2 cellular contexts compared by ENCODE assay signal in the genomic region with DNA sequence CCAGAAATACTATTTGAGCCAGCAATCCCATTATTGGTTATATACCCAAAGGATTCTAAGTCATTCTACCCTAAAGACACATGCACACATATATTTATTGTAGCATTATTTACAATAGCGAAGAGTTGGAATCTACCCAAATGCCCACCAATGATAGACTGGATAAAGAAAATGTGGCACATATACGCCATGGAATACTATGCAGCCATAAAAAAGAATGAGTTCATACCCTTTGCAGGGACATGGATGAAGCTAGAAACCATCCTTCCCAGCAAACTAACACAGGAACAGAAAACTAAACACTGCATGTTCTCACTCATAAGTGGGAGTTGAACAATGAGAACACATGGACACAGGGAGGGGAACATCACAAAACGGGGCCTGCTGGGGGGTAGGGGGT.
DNase-seq lines count a peak whose midpoint lies in the region; ATAC-seq, FAIRE-seq and TF ChIP-seq lines count a peak whose summit lies in the region.
"Not testable (repeated sequence)": the region's sequence is repeated elsewhere in the genome, so short reads cannot be mapped to it uniquely, and the experiment has no call there.

No MANE protein-coding gene starts in this region.

- ATAC-seq in K562: not testable (repeated sequence)

- H3K9ac ChIP-seq in K562 (ENCODE audit: insufficient read depth in 1 of 2, low read depth in 2 of 2, low read length in 2 of 2): not testable (repeated sequence)

- H3K4me3 ChIP-seq in HEK293 (ENCODE audit: low read depth, low read length); K562: not testable (repeated sequence)

- TF ChIP-seq CTCF in HEK293 (tag by site-specific recombination; IDR thresholded peaks at IDR 0.05); K562 (IDR thresholded peaks at IDR 0.05 in 2 of 3, conservative IDR thresholded peaks at IDR 0.05 in 1 of 3; ENCODE audit: insufficient read depth in 2 of 3, low read depth in 1 of 3, low read length in 3 of 3): not testable (repeated sequence)

- in situ Hi-C loops in K562 (cut with MboI): not testable (repeated sequence)

- TF ChIP-seq EP300 in K562 (IDR thresholded peaks at IDR 0.05; ENCODE audit: low read length): not testable (repeated sequence)

- not testable (repeated sequence) for H4K20me1 ChIP-seq in K562 (replicated peaks; ENCODE audit: control insufficient read depth, insufficient read depth, low read length)

- intact Hi-C loops in K562 (cut with micrococcal nuclease): loop anchor here (10.0 kb wide), 1 partner anchor 50 kb away; no protein-coding TSS in a partner anchor

- FAIRE-seq in K562 (lab: Jason Lieb, UNC): not testable (repeated sequence)

- H3K4me1 ChIP-seq in HEK293 (ENCODE audit: control insufficient read depth, insufficient read depth, low read length): not testable (repeated sequence)
- peaks cover 14 to 27% of the 10 kb centered on the region in 2 experiments for H3K4me1 ChIP-seq in K562 (replicated peaks in 1 of 2; ENCODE audit: control insufficient read depth in 2 of 2, insufficient read depth in 2 of 2, low read length in 2 of 2)

- not testable (repeated sequence) for H3K27me3 ChIP-seq in K562 (ENCODE audit: control insufficient read depth in 2 of 2, insufficient read depth in 2 of 2, low read length in 2 of 2)

- CTCF ChIA-PET in HEK293 (lab: Yijun Ruan, JAX): interaction anchor here (1.3 to 15.0 kb wide), 2 partner anchors 8 to 214 kb away, joined by 3 to 138 read pairs; no protein-coding TSS in a partner anchor
- CTCF ChIA-PET in K562 (lab: Yijun Ruan, JAX; ENCODE audit: low intra/inter-chr PET ratio): not testable (repeated sequence)

- not testable (repeated sequence) for H3K9me3 ChIP-seq in HEK293 (ENCODE audit: control insufficient read depth, insufficient read depth, low read depth, low read length); K562 (replicated peaks; ENCODE audit: control insufficient read depth, insufficient read depth, low read depth, low read length)

- not testable (repeated sequence) for H3K27ac ChIP-seq in HEK293 (ENCODE audit: extremely low read depth, low read depth, low read length); K562 (ENCODE audit: extremely low read depth, low read depth, low read length)

- not testable (repeated sequence) for H3K36me3 ChIP-seq in HEK293 (ENCODE audit: control insufficient read depth in 2 of 2, insufficient read depth in 1 of 2, low read length in 2 of 2); K562 (ENCODE audit: control insufficient read depth, insufficient read depth, low read length)

- not testable (repeated sequence) for H3K4me2 ChIP-seq in K562 (ENCODE audit: insufficient read depth, low read length)

- H3K79me2 ChIP-seq in K562 (ENCODE audit: control insufficient read depth, insufficient read depth, low read length): not testable (repeated sequence)

- not testable (repeated sequence) for TF ChIP-seq RAD21 in K562 (CRISPR knock-in tag; conservative IDR thresholded peaks at IDR 0.05 in 1 of 2, IDR thresholded peaks at IDR 0.05 in 1 of 2)

- 67% methylated on average over 3 of the region's 3 CpGs for WGBS in K562 (ENCODE audit: insufficient coverage, low coverage, missing lambda C conversion rate)

- not testable (repeated sequence) for TF ChIP-seq POLR2A in K562 (conservative IDR thresholded peaks at IDR 0.05)

- not testable (repeated sequence) for H3K9me1 ChIP-seq in K562 (ENCODE audit: control insufficient read depth, insufficient read depth, low read length)

- not testable (repeated sequence) for H2AFZ ChIP-seq in K562 (ENCODE audit: low read depth, low read length)

- not testable (repeated sequence) for DNase-seq in K562 (ENCODE audit: extremely low read depth in 1 of 4, low spot score in 3 of 4)

- BruUV-seq in K562 (replicated peaks; lab: Mats Ljungman, UMichigan): not testable (repeated sequence)

- POLR2A ChIA-PET in HEK293 (lab: Yijun Ruan, JAX) (interaction anchor here (0.6 kb wide), 1 partner anchor 12 kb away, joined by 3 read pairs; no protein-coding TSS in a partner anchor), K562 (lab: Yijun Ruan, JAX) (interaction anchor here (1.5 kb wide), 1 partner anchor 10 kb away, joined by 3 read pairs; no protein-coding TSS in a partner anchor)

TF ChIP-seq in HEK293, 187 proteins besides CTCF, POLR2A, EP300 and RAD21:
- peak; percentile 56 for TF ChIP-seq ZNF146 (tag by site-specific recombination; IDR thresholded peaks at IDR 0.05)

TF ChIP-seq in K562, 482 proteins besides CTCF, POLR2A, EP300 and RAD21:
- peak; percentile 87 for TF ChIP-seq ZNF146 (CRISPR knock-in tag; IDR thresholded peaks at IDR 0.05; ENCODE audit: unreplicated experiment)
